ENCODE assay signal across 8 cellular contexts in genomic region chr14:73741386-73741875, GRCh38. TPM values are rescaled to one million over a fixed set of nuclear protein-coding genes. Genes with fewer than 3 reads are reported as not detected.
DNase-seq lines count a peak whose midpoint lies in the region; TF ChIP-seq lines count a peak whose summit lies in the region.

No MANE protein-coding gene starts in this region.

- H3K4me3 ChIP-seq in foreskin fibroblast (ENCODE audit: low read depth in 1 of 2, low read length in 2 of 2): peak overlapping the region; percentile 9 to 37

- peak; percentile 28 for DNase-seq in activated CD4-positive, CD25-positive, alpha-beta regulatory T cell treated with anti-CD3 and anti-CD28 coated beads, Interleukin-2, amount 50 U/mL, for 16 hours (ENCODE audit: low read depth, low spot score)
- no peak for DNase-seq in activated CD4-positive, CD25-positive, alpha-beta regulatory T cell treated with anti-CD3 and anti-CD28 coated beads, Interleukin-2, amount 50 U/mL, for 72 hours
- DNase-seq in OCI-M1 (lab: John Stamatoyannopoulos, UW) (peak; percentile 86), activated gamma-delta T cell (lab: John Stamatoyannopoulos, UW) (peak; percentile 51), foreskin fibroblast (peak; percentile 70 to 86), nucleus accumbens (lab: John Stamatoyannopoulos, UW) (peak in 35 of 56 donors; percentile 17 to 69 (median 44)), ureter (ENCODE audit: low spot score) (peak; percentile 88)
- DNase-seq in NK-92 treated with Interleukin-12 subunit alpha and Interleukin-12 subunit beta, amount 100 ng/mL, for 24 hours (lab: John Stamatoyannopoulos, UW): no peak

- TF ChIP-seq CTCF in foreskin fibroblast (IDR thresholded peaks at IDR 0.05; ENCODE audit: low read depth, low read length): no peak

RNA-seq across cellular contexts. Expression of gene PNMA1, which starts 27.2 kb away (rescaled TPM):
- total RNA-seq in ureter: 33.8 TPM

Comparison
In these comparisons a context has a peak if more than half of its experiments do, and no peak if none do; other contexts are left out.
1. DNase-seq: peak in activated CD4-positive, CD25-positive, alpha-beta regulatory T cell treated with anti-CD3 and anti-CD28 coated beads, Interleukin-2, amount 50 U/mL, for 16 hours (single experiment), OCI-M1 (single experiment), activated gamma-delta T cell (single experiment), foreskin fibroblast (2 of 2), nucleus accumbens (35 of 56) and ureter (single experiment); none in activated CD4-positive, CD25-positive, alpha-beta regulatory T cell treated with anti-CD3 and anti-CD28 coated beads, Interleukin-2, amount 50 U/mL, for 72 hours (single experiment) and NK-92 treated with Interleukin-12 subunit alpha and Interleukin-12 subunit beta, amount 100 ng/mL, for 24 hours (single experiment).